8 cellular contexts compared by ENCODE assay signal in the genomic region with DNA sequence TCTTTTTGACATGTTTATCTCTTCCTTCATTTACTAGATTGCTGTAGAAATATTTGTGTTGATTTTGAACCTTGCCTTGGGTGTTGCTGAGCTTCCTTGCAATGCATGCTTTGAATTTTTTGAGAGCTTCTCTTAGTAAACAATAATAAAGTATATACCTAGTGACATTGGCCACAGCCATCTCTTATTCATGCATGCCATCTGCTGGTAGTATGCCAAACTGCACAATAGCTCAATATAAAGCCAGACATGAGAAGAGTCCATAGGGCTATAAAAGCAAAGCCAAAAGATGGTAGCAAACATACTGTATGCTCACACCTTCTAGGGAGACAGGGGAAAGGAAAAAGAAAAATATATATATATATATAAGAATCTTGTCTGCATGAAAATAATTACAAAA. TPM values are rescaled to one million over a fixed set of nuclear protein-coding genes. Genes with fewer than 3 reads are reported as not detected.
DNase-seq lines count a peak whose midpoint lies in the region; ATAC-seq and TF ChIP-seq lines count a peak whose summit lies in the region.

No MANE protein-coding gene starts in this region.

- no peak for ATAC-seq in CD4-positive, alpha-beta T cell (ENCODE audit: poor library complexity)
- no peak for ATAC-seq in GM21367 (IDR thresholded peaks at IDR 0.05; ENCODE audit: unreplicated experiment)

- no peak overlapping the region for H3K27ac Mint-ChIP-seq in CD4-positive, alpha-beta T cell
- H3K27ac Mint-ChIP-seq in activated CD4-positive, alpha-beta memory T cell treated with anti-CD3 and anti-CD28 coated beads, Interleukin-2, amount 10 ng/mL, durations not matched to agents 7 days and 5 days: no peak overlapping the region

- no peak overlapping the region for H2AFZ ChIP-seq in GM23248

- H3K4me3 ChIP-seq in GM23248: no peak overlapping the region

- no peaks in the 10 kb centered on the region for H3K27me3 ChIP-seq in CD4-positive, alpha-beta T cell (ENCODE audit: control insufficient read depth, insufficient read depth, low read length)
- H3K27me3 ChIP-seq in GM23248 (replicated peaks; ENCODE audit: insufficient read depth): no peaks in the 10 kb centered on the region

- H3K36me3 ChIP-seq in GM23248 (ENCODE audit: low read depth): no peaks in the 10 kb centered on the region

- H3K79me2 ChIP-seq in GM23248 (ENCODE audit: insufficient read depth): no peaks in the 10 kb centered on the region

- H3K9me3 ChIP-seq in CD4-positive, alpha-beta T cell (ENCODE audit: control insufficient read depth, low read length): peaks cover 12% of the 10 kb centered on the region
- no peaks in the 10 kb centered on the region for H3K9me3 ChIP-seq in GM23248 (ENCODE audit: low read depth)

- no peaks in the 10 kb centered on the region for H3F3A ChIP-seq in GM23248 (ENCODE audit: insufficient read depth)

- H3K9ac ChIP-seq in GM23248: no peak overlapping the region

- H3K27ac ChIP-seq in CD4-positive, alpha-beta T cell (ENCODE audit: low read depth, low read length): no peak overlapping the region
- H3K27ac ChIP-seq in GM23248: no peak overlapping the region

- peak; percentile 65 for TF ChIP-seq CTCF in CD4-positive, alpha-beta T cell (IDR thresholded peaks at IDR 0.05)

- H3K4me3 Mint-ChIP-seq in CD4-positive, alpha-beta T cell: no peak overlapping the region
- no peak overlapping the region for H3K4me3 Mint-ChIP-seq in activated CD4-positive, alpha-beta memory T cell treated with anti-CD3 and anti-CD28 coated beads, Interleukin-2, amount 10 ng/mL, durations not matched to agents 7 days and 5 days

- POLR2A ChIA-PET in CD4-positive, alpha-beta T cell (lab: Charles Lee): interaction anchor here (1.1 to 1.2 kb wide), 2 partner anchors 80 to 257 kb away, joined by 4 to 5 read pairs; no protein-coding TSS in a partner anchor
- POLR2A ChIA-PET in activated CD4-positive, alpha-beta memory T cell treated with anti-CD3 and anti-CD28 coated beads, Interleukin-2, amount 10 ng/mL, durations not matched to agents 7 days and 5 days (lab: Charles Lee): interaction anchor here (0.7 to 1.1 kb wide), 3 partner anchors 80 to 701 kb away, joined by 3 to 4 read pairs (median 4); no protein-coding TSS in a partner anchor

- H3K4me2 ChIP-seq in GM23248 (ENCODE audit: unreplicated experiment): no peak overlapping the region

- H3K9me2 ChIP-seq in GM23248 (ENCODE audit: insufficient read depth): no peaks in the 10 kb centered on the region

- intact Hi-C loops in CD4-positive, alpha-beta T cell (cut with DNase I, micrococcal nuclease): loop anchor here (5.0 kb wide), 2 partner anchors 81 to 266 kb away; no protein-coding TSS in a partner anchor

- no peaks in the 10 kb centered on the region for H3K4me1 Mint-ChIP-seq in CD4-positive, alpha-beta T cell (ENCODE audit: low read depth)
- H3K4me1 Mint-ChIP-seq in activated CD4-positive, alpha-beta memory T cell treated with anti-CD3 and anti-CD28 coated beads, Interleukin-2, amount 10 ng/mL, durations not matched to agents 7 days and 5 days: no peaks in the 10 kb centered on the region

- no peaks in the 10 kb centered on the region for H3K36me3 Mint-ChIP-seq in CD4-positive, alpha-beta T cell (ENCODE audit: low read depth)
- no peaks in the 10 kb centered on the region for H3K36me3 Mint-ChIP-seq in activated CD4-positive, alpha-beta memory T cell treated with anti-CD3 and anti-CD28 coated beads, Interleukin-2, amount 10 ng/mL, durations not matched to agents 7 days and 5 days (ENCODE audit: low read depth)

- CTCF ChIA-PET in CD4-positive, alpha-beta T cell (lab: Charles Lee): interaction anchor here (1.1 to 1.7 kb wide), 5 partner anchors 24 to 267 kb away, joined by 3 to 17 read pairs (median 7); no protein-coding TSS in a partner anchor
- CTCF ChIA-PET in activated CD4-positive, alpha-beta memory T cell treated with anti-CD3 and anti-CD28 coated beads, Interleukin-2, amount 10 ng/mL, durations not matched to agents 7 days and 5 days (lab: Charles Lee): interaction anchor here (0.5 to 5.1 kb wide), 23 partner anchors 12 to 701 kb away, joined by 3 to 155 read pairs (median 3); partner anchors contain the start of gene ZSCAN5A

- peaks cover 10% of the 10 kb centered on the region for H3K9me3 Mint-ChIP-seq in CD4-positive, alpha-beta T cell
- H3K9me3 Mint-ChIP-seq in activated CD4-positive, alpha-beta memory T cell treated with anti-CD3 and anti-CD28 coated beads, Interleukin-2, amount 10 ng/mL, durations not matched to agents 7 days and 5 days: no peaks in the 10 kb centered on the region

- peaks cover 13% of the 10 kb centered on the region for H3K27me3 Mint-ChIP-seq in CD4-positive, alpha-beta T cell
- H3K27me3 Mint-ChIP-seq in activated CD4-positive, alpha-beta memory T cell treated with anti-CD3 and anti-CD28 coated beads, Interleukin-2, amount 10 ng/mL, durations not matched to agents 7 days and 5 days: peaks cover 11% of the 10 kb centered on the region

- DNase-seq in CD4-positive, alpha-beta T cell: peak in 4 of 10 experiments; percentile 12 to 23 (median 18)
- DNase-seq in GM23248: peak; percentile 75
- peak; percentile 60 for DNase-seq in NCI-H460 (ENCODE audit: extremely low read depth, low read depth)
- DNase-seq in activated CD4-positive, alpha-beta memory T cell treated with anti-CD3 and anti-CD28 coated beads, Interleukin-2, amount 10 ng/mL, durations not matched to agents 7 days and 5 days: peak; percentile 44
- DNase-seq in glomerular visceral epithelial cell (ENCODE audit: extremely low spot score): peak; percentile 53
- DNase-seq in stimulated activated CD4-positive, alpha-beta T cell treated with anti-CD3 and anti-CD28 coated beads, Interleukin-1b, Interleukin-23, amount 100 ng/mL, for 48 hours: peak; percentile 5
- no peak for DNase-seq in NCI-H187 (lab: John Stamatoyannopoulos, UW)

- H3K4me1 ChIP-seq in GM23248 (ENCODE audit: insufficient read depth): no peaks in the 10 kb centered on the region

- H4K20me1 ChIP-seq in GM23248 (ENCODE audit: insufficient read depth): no peaks in the 10 kb centered on the region

- in situ Hi-C loops in GM23248 (cut with MboI): no loop called here

RNA-seq across cellular contexts. Expression of gene ZSCAN5A, which starts 18.9 kb away (rescaled TPM):
- total RNA-seq in CD4-positive, alpha-beta T cell: 1 to 10 TPM; 3.3 to 4.4 TPM
- total RNA-seq in GM23248 (2014; rRNA removed; shearing (Covaris generic)): 3.5 and 4.2 TPM in 2 replicates
- polyA plus RNA-seq in GM23248 (2016; fragmentation: Nextera tagmentation; extraction: Ambion mirVana): 4.3 and 4.4 TPM in 2 replicates
- total RNA-seq in NCI-H460 (2014; rRNA removed; shearing (Covaris generic)): 5.5 and 6.5 TPM in 2 replicates
- polyA plus RNA-seq in NCI-H460 (2014; cell fraction: nucleus; rRNA removed): 3.3 and 5.5 TPM in 2 replicates
- total RNA-seq in activated CD4-positive, alpha-beta memory T cell treated with anti-CD3 and anti-CD28 coated beads, Interleukin-2, amount 10 ng/mL, durations not matched to agents 7 days and 5 days: 1 to 10 TPM; 6.2 to 6.7 TPM

RNA-seq across cellular contexts. Expression of gene ZNF582, which starts 59.8 kb away (rescaled TPM):
- total RNA-seq in CD4-positive, alpha-beta T cell: 1 to 10 TPM; 1.5 to 1.8 TPM
- 4.2 TPM in 2 replicates for total RNA-seq in GM23248 (2014; rRNA removed; shearing (Covaris generic))
- 4.8 and 5.0 TPM in 2 replicates for polyA plus RNA-seq in GM23248 (2016; fragmentation: Nextera tagmentation; extraction: Ambion mirVana)
- total RNA-seq in NCI-H460 (2014; rRNA removed; shearing (Covaris generic)): 0.49 and 0.94 TPM in 2 replicates
- polyA plus RNA-seq in NCI-H460 (2014; cell fraction: nucleus; rRNA removed): 0.40 and 0.79 TPM in 2 replicates
- 1 to 10 TPM in 1 of 2 experiments, under 1 TPM in 1; 0.93 to 1.5 TPM for total RNA-seq in activated CD4-positive, alpha-beta memory T cell treated with anti-CD3 and anti-CD28 coated beads, Interleukin-2, amount 10 ng/mL, durations not matched to agents 7 days and 5 days

Comparison
In these comparisons a context has a peak if more than half of its experiments do, and no peak if none do; other contexts are left out.
1. DNase-seq: peak in GM23248 (single experiment), NCI-H460 (single experiment), activated CD4-positive, alpha-beta memory T cell treated with anti-CD3 and anti-CD28 coated beads, Interleukin-2, amount 10 ng/mL, durations not matched to agents 7 days and 5 days (single experiment), glomerular visceral epithelial cell (single experiment) and stimulated activated CD4-positive, alpha-beta T cell treated with anti-CD3 and anti-CD28 coated beads, Interleukin-1b, Interleukin-23, amount 100 ng/mL, for 48 hours (single experiment); none in NCI-H187 (0 of 2).